ENCODE assay signal across 1 cellular context in the genomic region with DNA sequence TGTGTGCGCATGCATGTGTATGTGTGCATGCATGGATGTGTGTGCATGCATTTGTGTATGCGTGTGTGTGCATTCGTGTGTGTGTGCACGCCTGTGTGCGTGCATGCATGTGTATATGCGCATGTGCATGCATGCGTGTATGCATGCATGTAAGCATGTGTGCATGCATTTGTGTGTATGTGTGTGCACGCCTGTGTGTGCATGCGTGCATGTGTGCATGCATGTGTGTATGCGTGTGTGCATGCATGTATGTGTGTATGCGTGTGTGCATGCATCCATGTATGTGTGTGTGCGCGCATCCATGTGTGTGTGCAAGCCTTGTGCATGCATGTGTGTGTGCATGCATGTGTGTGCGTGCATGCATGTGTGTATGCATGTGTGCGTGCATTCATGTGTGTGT.
TF ChIP-seq lines count a peak whose summit lies in the region.

No MANE protein-coding gene starts in this region.

TF ChIP-seq in IMR-90, 13 proteins besides CTCF, POLR2A, EP300 and RAD21 (continued from another document):
- TF ChIP-seq MAFK (IDR thresholded peaks at IDR 0.05; ENCODE audit: low read depth, low read length), result no peak
- TF ChIP-seq ELK1 (IDR thresholded peaks at IDR 0.05; ENCODE audit: borderline replicate concordance, low read depth, low read length), result no peak
